Comparison of ENCODE assay signal across 8 cellular contexts in the genomic region with DNA sequence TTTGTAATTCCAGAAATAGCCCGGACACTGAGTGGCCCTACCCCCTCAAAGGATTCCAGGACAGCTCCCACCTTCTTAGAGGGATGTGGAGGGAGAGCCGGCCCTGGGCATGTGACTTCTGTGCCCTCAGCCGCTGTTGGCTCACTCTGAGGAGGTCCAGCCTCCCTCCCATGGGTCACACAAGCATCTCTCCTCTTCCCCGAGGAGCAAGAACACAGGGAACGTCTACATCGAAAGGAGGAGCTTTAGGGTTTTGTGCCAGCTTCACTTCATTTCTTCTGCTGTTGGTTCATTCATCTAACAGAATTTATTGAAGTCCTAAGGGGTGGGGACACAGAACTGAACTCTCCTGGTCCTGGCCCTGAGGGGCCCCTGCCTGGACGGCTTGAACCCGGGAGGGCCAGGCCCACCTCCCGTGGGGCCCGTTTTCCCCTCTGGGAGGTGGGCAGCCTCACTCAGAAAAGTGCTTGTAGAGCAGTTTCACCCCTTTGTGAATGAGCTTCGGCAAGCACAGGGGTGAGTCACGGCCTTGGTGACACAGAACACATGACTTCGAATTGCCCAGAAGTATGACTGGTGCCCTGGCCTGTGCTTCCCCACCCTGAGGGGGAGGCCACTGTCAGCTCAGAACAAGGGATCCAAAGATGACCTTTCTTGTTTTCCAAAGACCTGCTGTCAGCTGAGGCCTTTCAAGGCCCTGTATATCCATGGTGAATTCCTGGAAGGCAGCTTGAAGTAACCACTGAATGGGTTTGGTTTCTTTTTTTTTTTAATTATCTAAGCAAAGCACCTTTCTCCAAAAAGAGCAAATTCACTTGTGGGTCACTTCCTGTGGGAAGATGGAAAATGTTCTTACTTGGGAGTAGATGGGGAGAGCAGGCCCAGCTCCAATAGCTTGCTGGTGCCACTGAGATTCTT. TPM values are rescaled to one million over a fixed set of nuclear protein-coding genes. Genes with fewer than 3 reads are reported as not detected.
DNase-seq lines count a peak whose midpoint lies in the region; ATAC-seq lines count a peak whose summit lies in the region.

No MANE protein-coding gene starts in this region.

- H3K36me3 ChIP-seq in CD4-positive, CD25-positive, alpha-beta regulatory T cell (ENCODE audit: control insufficient read depth, insufficient read depth, low read length): no peaks in the 10 kb centered on the region
- no peaks in the 10 kb centered on the region for H3K36me3 ChIP-seq in mucosa of stomach (ENCODE audit: control insufficient read depth, insufficient read depth, low read length)

- peak overlapping the region; percentile 9 to 17 (median 15) for H3K27ac Mint-ChIP-seq in CD4-positive, CD25-positive, alpha-beta regulatory T cell
- peak overlapping the region; percentile 89 for H3K27ac Mint-ChIP-seq in activated CD4-positive, alpha-beta T cell treated with anti-CD3 and anti-CD28 coated beads, Interleukin-2, amount 10 ng/mL, durations not matched to agents 24 days and 14 days
- H3K27ac Mint-ChIP-seq in dendritic cell treated with granulocyte-macrophage colony-stimulating factor and Interleukin-4, amounts not matched to agents 40 ng/mL and 50 ng/mL, for 4 days: peak overlapping the region; percentile 98
- H3K27ac Mint-ChIP-seq in stimulated activated naive B cell treated with anti-CD40 and anti-IgM and Interleukin-4, amounts not matched to agents 10 μg/mL and 1 μg/mL and 100 μg/mL, for 72 hours: peak overlapping the region; percentile 96

- H3K4me1 Mint-ChIP-seq in CD4-positive, CD25-positive, alpha-beta regulatory T cell: peaks cover 0 to 26% (median 5%) of the 10 kb centered on the region in 4 donors
- peaks cover 45% of the 10 kb centered on the region for H3K4me1 Mint-ChIP-seq in activated CD4-positive, alpha-beta T cell treated with anti-CD3 and anti-CD28 coated beads, Interleukin-2, amount 10 ng/mL, durations not matched to agents 24 days and 14 days
- peaks cover 65% of the 10 kb centered on the region for H3K4me1 Mint-ChIP-seq in dendritic cell treated with granulocyte-macrophage colony-stimulating factor and Interleukin-4, amounts not matched to agents 40 ng/mL and 50 ng/mL, for 4 days (ENCODE audit: low read depth)
- H3K4me1 Mint-ChIP-seq in stimulated activated naive B cell treated with anti-CD40 and anti-IgM and Interleukin-4, amounts not matched to agents 10 μg/mL and 1 μg/mL and 100 μg/mL, for 72 hours: peaks cover 42 to 58% of the 10 kb centered on the region in 2 donors

- no peaks in the 10 kb centered on the region for H3K27me3 ChIP-seq in CD4-positive, CD25-positive, alpha-beta regulatory T cell (ENCODE audit: control insufficient read depth, insufficient read depth, low read length)
- H3K27me3 ChIP-seq in mucosa of stomach (ENCODE audit: control insufficient read depth, insufficient read depth, low read length): no peaks in the 10 kb centered on the region

- H3K9ac ChIP-seq in mucosa of stomach (ENCODE audit: low read length): peak overlapping the region; percentile 5

- H3K9me3 Mint-ChIP-seq in CD4-positive, CD25-positive, alpha-beta regulatory T cell: peaks cover 0 to 1% (median 0%) of the 10 kb centered on the region in 7 donors
- no peaks in the 10 kb centered on the region for H3K9me3 Mint-ChIP-seq in activated CD4-positive, alpha-beta T cell treated with anti-CD3 and anti-CD28 coated beads, Interleukin-2, amount 10 ng/mL, durations not matched to agents 24 days and 14 days
- H3K9me3 Mint-ChIP-seq in dendritic cell treated with granulocyte-macrophage colony-stimulating factor and Interleukin-4, amounts not matched to agents 40 ng/mL and 50 ng/mL, for 4 days: no peaks in the 10 kb centered on the region
- H3K9me3 Mint-ChIP-seq in stimulated activated naive B cell treated with anti-CD40 and anti-IgM and Interleukin-4, amounts not matched to agents 10 μg/mL and 1 μg/mL and 100 μg/mL, for 72 hours: no peaks in the 10 kb centered on the region

- H3K4me3 ChIP-seq in CD4-positive, CD25-positive, alpha-beta regulatory T cell (ENCODE audit: low read depth, low read length): no peak overlapping the region
- no peak overlapping the region for H3K4me3 ChIP-seq in mucosa of stomach (ENCODE audit: low read length)

- no peaks in the 10 kb centered on the region for H3K9me3 ChIP-seq in CD4-positive, CD25-positive, alpha-beta regulatory T cell (ENCODE audit: control insufficient read depth in 2 of 2, low read length in 2 of 2)
- H3K9me3 ChIP-seq in mucosa of stomach (ENCODE audit: control insufficient read depth, low read length): no peaks in the 10 kb centered on the region

- peaks cover 9% of the 10 kb centered on the region for H3K4me1 ChIP-seq in CD4-positive, CD25-positive, alpha-beta regulatory T cell (ENCODE audit: control insufficient read depth, insufficient read depth, low read length, poor library complexity, severe bottlenecking)
- H3K4me1 ChIP-seq in mucosa of stomach (ENCODE audit: control insufficient read depth, insufficient read depth, low read length): peaks cover 19% of the 10 kb centered on the region

- no peak overlapping the region for H3K27ac ChIP-seq in CD4-positive, CD25-positive, alpha-beta regulatory T cell (ENCODE audit: insufficient read depth, low read length, poor library complexity, severe bottlenecking)

- peak in 1 of 3 donors; percentile 62 for DNase-seq in CD4-positive, CD25-positive, alpha-beta regulatory T cell
- DNase-seq in HPDE6-E6E7 (ENCODE audit: extremely low spot score) (peak; percentile 76), NCI-H146 (lab: John Stamatoyannopoulos, UW) (no peak)
- DNase-seq in activated CD4-positive, alpha-beta T cell treated with anti-CD3 and anti-CD28 coated beads, Interleukin-2, amount 10 ng/mL, durations not matched to agents 24 days and 14 days: peak; percentile 84
- peak; percentile 69 for DNase-seq in stimulated activated naive B cell treated with anti-CD40 and anti-IgM and Interleukin-4, amounts not matched to agents 10 μg/mL and 1 μg/mL and 100 μg/mL, for 72 hours

- no peak overlapping the region for H3K4me3 Mint-ChIP-seq in CD4-positive, CD25-positive, alpha-beta regulatory T cell
- peak overlapping the region; percentile 63 for H3K4me3 Mint-ChIP-seq in activated CD4-positive, alpha-beta T cell treated with anti-CD3 and anti-CD28 coated beads, Interleukin-2, amount 10 ng/mL, durations not matched to agents 24 days and 14 days
- H3K4me3 Mint-ChIP-seq in dendritic cell treated with granulocyte-macrophage colony-stimulating factor and Interleukin-4, amounts not matched to agents 40 ng/mL and 50 ng/mL, for 4 days: peak overlapping the region; percentile 39
- peak overlapping the region; percentile 32 to 53 for H3K4me3 Mint-ChIP-seq in stimulated activated naive B cell treated with anti-CD40 and anti-IgM and Interleukin-4, amounts not matched to agents 10 μg/mL and 1 μg/mL and 100 μg/mL, for 72 hours

- peak; percentile 80 to 81 for ATAC-seq in CD4-positive, CD25-positive, alpha-beta regulatory T cell (ENCODE audit: low read depth in 2 of 2)
- ATAC-seq in stimulated activated naive B cell treated with anti-CD40 and anti-IgM and Interleukin-4, amounts not matched to agents 10 μg/mL and 1 μg/mL and 100 μg/mL, for 72 hours (replicated peaks): peak; percentile 85 to 90
- ATAC-seq in HG03095 (IDR thresholded peaks at IDR 0.05; ENCODE audit: unreplicated experiment): no peak

- intact Hi-C loops in activated CD4-positive, alpha-beta T cell treated with anti-CD3 and anti-CD28 coated beads, Interleukin-2, amount 10 ng/mL, durations not matched to agents 24 days and 14 days (cut with micrococcal nuclease): loop anchor here (1.0 to 2.0 kb wide), 3 partner anchors 9 to 51 kb away; a partner anchor contains a TSS
- intact Hi-C loops in dendritic cell treated with granulocyte-macrophage colony-stimulating factor and Interleukin-4, amounts not matched to agents 40 ng/mL and 50 ng/mL, for 4 days (cut with micrococcal nuclease): loop anchor here (1.0 to 5.0 kb wide), 2 partner anchors 33 to 39 kb away; a partner anchor contains a TSS

- no peaks in the 10 kb centered on the region for H3K27me3 Mint-ChIP-seq in CD4-positive, CD25-positive, alpha-beta regulatory T cell
- no peaks in the 10 kb centered on the region for H3K27me3 Mint-ChIP-seq in activated CD4-positive, alpha-beta T cell treated with anti-CD3 and anti-CD28 coated beads, Interleukin-2, amount 10 ng/mL, durations not matched to agents 24 days and 14 days
- H3K27me3 Mint-ChIP-seq in dendritic cell treated with granulocyte-macrophage colony-stimulating factor and Interleukin-4, amounts not matched to agents 40 ng/mL and 50 ng/mL, for 4 days: no peaks in the 10 kb centered on the region
- no peaks in the 10 kb centered on the region for H3K27me3 Mint-ChIP-seq in stimulated activated naive B cell treated with anti-CD40 and anti-IgM and Interleukin-4, amounts not matched to agents 10 μg/mL and 1 μg/mL and 100 μg/mL, for 72 hours

- H3K36me3 Mint-ChIP-seq in CD4-positive, CD25-positive, alpha-beta regulatory T cell: no peaks in the 10 kb centered on the region
- no peaks in the 10 kb centered on the region for H3K36me3 Mint-ChIP-seq in activated CD4-positive, alpha-beta T cell treated with anti-CD3 and anti-CD28 coated beads, Interleukin-2, amount 10 ng/mL, durations not matched to agents 24 days and 14 days (ENCODE audit: low read depth)
- no peaks in the 10 kb centered on the region for H3K36me3 Mint-ChIP-seq in dendritic cell treated with granulocyte-macrophage colony-stimulating factor and Interleukin-4, amounts not matched to agents 40 ng/mL and 50 ng/mL, for 4 days (ENCODE audit: low read depth)
- H3K36me3 Mint-ChIP-seq in stimulated activated naive B cell treated with anti-CD40 and anti-IgM and Interleukin-4, amounts not matched to agents 10 μg/mL and 1 μg/mL and 100 μg/mL, for 72 hours: no peaks in the 10 kb centered on the region

RNA-seq across cellular contexts. Expression of a gene that starts 39.2 kb away (rescaled TPM):
- total RNA-seq in CD4-positive, CD25-positive, alpha-beta regulatory T cell: 1,380 TPM
- polyA plus RNA-seq in CD4-positive, CD25-positive, alpha-beta regulatory T cell: 100 to 1,000 TPM; 210 to 290 (median 243) TPM
- 506 and 534 TPM in 2 replicates for total RNA-seq in activated CD4-positive, alpha-beta T cell treated with anti-CD3 and anti-CD28 coated beads, Interleukin-2, amount 10 ng/mL, durations not matched to agents 24 days and 14 days

Comparison
In these comparisons a context has a peak if more than half of its experiments do, and no peak if none do; other contexts are left out.
1. H3K27ac Mint-ChIP-seq: peak in every context shown above with its lines; median percentile 98 in dendritic cell treated with granulocyte-macrophage colony-stimulating factor and Interleukin-4, amounts not matched to agents 40 ng/mL and 50 ng/mL, for 4 days; 96 in stimulated activated naive B cell treated with anti-CD40 and anti-IgM and Interleukin-4, amounts not matched to agents 10 μg/mL and 1 μg/mL and 100 μg/mL, for 72 hours; 89 in activated CD4-positive, alpha-beta T cell treated with anti-CD3 and anti-CD28 coated beads, Interleukin-2, amount 10 ng/mL, durations not matched to agents 24 days and 14 days; 15 in CD4-positive, CD25-positive, alpha-beta regulatory T cell.
2. H3K4me3 Mint-ChIP-seq: peak in activated CD4-positive, alpha-beta T cell treated with anti-CD3 and anti-CD28 coated beads, Interleukin-2, amount 10 ng/mL, durations not matched to agents 24 days and 14 days (single experiment), dendritic cell treated with granulocyte-macrophage colony-stimulating factor and Interleukin-4, amounts not matched to agents 40 ng/mL and 50 ng/mL, for 4 days (single experiment) and stimulated activated naive B cell treated with anti-CD40 and anti-IgM and Interleukin-4, amounts not matched to agents 10 μg/mL and 1 μg/mL and 100 μg/mL, for 72 hours (2 of 2); none in CD4-positive, CD25-positive, alpha-beta regulatory T cell (0 of 4).